In genomic region chr10:130580975-130581374, GRCh38 we compare ENCODE assay signal across 30 cellular contexts.
"Had no signal": no experiment of that assay in that cellular context is flagged by ENCODE, and none has a peak within 500 bp of the region (broad histone marks: within the 10 kb centered on the region; RNA-seq: fewer than 3 reads in every experiment).

No MANE protein-coding gene starts in this region.

- DNase-seq: naive thymus-derived CD8-positive, alpha-beta T cell; nephron progenitor cell; occipital lobe; ovary; posterior cingulate gyrus; psoas muscle; right cardiac atrium; right lobe of liver; sigmoid colon; small intestine; stimulated activated CD4-positive, alpha-beta T cell treated with anti-CD3 and anti-CD28 coated beads, Interleukin-15, amount 100 ng/mL, for 24 hours; stimulated activated CD4-positive, alpha-beta T cell treated with anti-CD3 and anti-CD28 coated beads, Interleukin-2, amount 100 ng/mL, for 24 hours; stimulated activated CD4-positive, alpha-beta T cell treated with anti-CD3 and anti-CD28 coated beads, Interleukin-2, amount 100 ng/mL, for 48 hours; stimulated activated CD4-positive, alpha-beta T cell treated with anti-CD3 and anti-CD28 coated beads, Interleukin-4, amount 100 ng/mL, for 24 hours; stimulated activated naive CD4-positive, alpha-beta T cell; stimulated activated naive CD8-positive, alpha-beta T cell treated with anti-CD3 and anti-CD28 coated beads, Interleukin-15, amount 100 ng/mL, for 72 hours; stimulated activated naive CD8-positive, alpha-beta T cell treated with anti-CD3 and anti-CD28 coated beads, Interleukin-15, Interleukin-2, amounts not matched to agents 100 U/mL and 50 U/mL, for 24 hours; substantia nigra; testis; tibial artery; transverse colon; upper lobe of right lung; uterus had no signal

- H3K4me3 ChIP-seq: ovary, psoas muscle, right lobe of liver, sigmoid colon, suprapubic skin, testis, tibial artery, transverse colon, upper lobe of right lung, uterus had no signal

- H3K27ac ChIP-seq: ovary, parathyroid adenoma, psoas muscle, right lobe of liver, sigmoid colon, suprapubic skin, testis, tibial artery, transverse colon, upper lobe of right lung, uterus had no signal

- H3K9me3 Mint-ChIP-seq: naive thymus-derived CD8-positive, alpha-beta T cell; natural killer cell treated with Interleukin-12 subunit alpha and Interleukin-12 subunit beta and Interleukin-15 and Interleukin-18, amount 100 ng/mL, for 72 hours; nephron progenitor cell; neural crest cell; stimulated activated naive CD8-positive, alpha-beta T cell treated with anti-CD3 and anti-CD28 coated beads, Interleukin-15, amount 100 ng/mL, for 72 hours; type B pancreatic cell had no signal

- H2AFZ ChIP-seq: parathyroid adenoma had no signal

- H3K27ac Mint-ChIP-seq: natural killer cell treated with Interleukin-12 subunit alpha and Interleukin-12 subunit beta and Interleukin-15 and Interleukin-18, amount 100 ng/mL, for 72 hours; nephron progenitor cell; progenitor cell of endocrine pancreas; stimulated activated effector memory CD8-positive, alpha-beta T cell treated with anti-CD3 and anti-CD28 coated beads, Interleukin-12 subunit alpha, Interleukin-12 subunit beta, amount 100 ng/mL, for 72 hours; stimulated activated naive CD8-positive, alpha-beta T cell treated with anti-CD3 and anti-CD28 coated beads, Interleukin-15, amount 100 ng/mL, for 72 hours; type B pancreatic cell had no signal

- H3K27me3 ChIP-seq: ovary, right lobe of liver, sigmoid colon, suprapubic skin, testis, transverse colon, uterus had no signal

- H3K36me3 Mint-ChIP-seq: naive thymus-derived CD8-positive, alpha-beta T cell; natural killer cell treated with Interleukin-12 subunit alpha and Interleukin-12 subunit beta and Interleukin-15 and Interleukin-18, amount 100 ng/mL, for 72 hours; stimulated activated effector memory CD8-positive, alpha-beta T cell treated with anti-CD3 and anti-CD28 coated beads, Interleukin-12 subunit alpha, Interleukin-12 subunit beta, amount 100 ng/mL, for 72 hours; type B pancreatic cell had no signal

- H3K4me1 Mint-ChIP-seq: naive thymus-derived CD8-positive, alpha-beta T cell; nephron progenitor cell; neural crest cell; stimulated activated effector memory CD8-positive, alpha-beta T cell treated with anti-CD3 and anti-CD28 coated beads, Interleukin-12 subunit alpha, Interleukin-12 subunit beta, amount 100 ng/mL, for 72 hours; stimulated activated naive CD8-positive, alpha-beta T cell treated with anti-CD3 and anti-CD28 coated beads, Interleukin-15, amount 100 ng/mL, for 72 hours had no signal

- H3K9ac ChIP-seq: parathyroid adenoma had no signal

- H3K4me3 Mint-ChIP-seq: naive thymus-derived CD8-positive, alpha-beta T cell; natural killer cell treated with Interleukin-12 subunit alpha and Interleukin-12 subunit beta and Interleukin-15 and Interleukin-18, amount 100 ng/mL, for 72 hours; nephron progenitor cell; neural crest cell; stimulated activated effector memory CD8-positive, alpha-beta T cell treated with anti-CD3 and anti-CD28 coated beads, Interleukin-12 subunit alpha, Interleukin-12 subunit beta, amount 100 ng/mL, for 72 hours; stimulated activated naive CD8-positive, alpha-beta T cell treated with anti-CD3 and anti-CD28 coated beads, Interleukin-15, amount 100 ng/mL, for 72 hours; type B pancreatic cell had no signal

- H3K36me3 ChIP-seq: ovary, right lobe of liver, sigmoid colon, suprapubic skin, tibial artery, transverse colon, upper lobe of right lung, uterus had no signal

- H3K4me1 ChIP-seq: parathyroid adenoma, psoas muscle, right lobe of liver, sigmoid colon, suprapubic skin, testis, tibial artery, transverse colon, upper lobe of right lung, uterus had no signal

- H3K9me3 ChIP-seq: ovary, psoas muscle, right lobe of liver, sigmoid colon, suprapubic skin, testis, tibial artery, transverse colon, upper lobe of right lung, uterus had no signal
